Comparison of ENCODE assay signal across 14 cellular contexts in the genomic region with DNA sequence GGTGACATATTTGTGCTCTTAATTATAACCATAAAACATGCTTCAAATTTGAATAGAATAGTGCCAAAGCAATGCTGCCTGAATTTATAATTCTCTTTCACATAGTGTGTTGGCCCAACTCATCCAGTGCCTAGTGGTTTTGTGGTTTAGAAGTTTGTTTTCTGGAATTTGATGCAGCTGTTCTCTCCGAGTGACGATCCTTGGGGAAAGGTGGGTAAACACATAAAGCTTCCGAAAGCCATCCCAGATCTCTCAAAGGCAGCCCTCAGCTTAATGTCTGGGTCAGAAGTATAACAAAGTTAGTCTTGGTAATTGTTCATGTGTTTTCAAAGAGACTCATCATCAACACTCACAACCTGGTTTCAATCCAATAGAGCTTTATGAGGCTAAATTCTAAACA.
"Had no signal": no experiment of that assay in that cellular context is flagged by ENCODE, and none has a peak within 500 bp of the region (broad histone marks: within the 10 kb centered on the region; RNA-seq: fewer than 3 reads in every experiment).

No MANE protein-coding gene starts in this region.

- H3K4me1 Mint-ChIP-seq: activated CD4-positive, alpha-beta T cell treated with anti-CD3 and anti-CD28 coated beads, Interleukin-2, amount 10 ng/mL, durations not matched to agents 24 days and 14 days; naive thymus-derived CD4-positive, alpha-beta T cell had no signal

- FAIRE-seq: islet of Langerhans had no signal

- H3K27ac Mint-ChIP-seq: activated CD4-positive, alpha-beta T cell treated with anti-CD3 and anti-CD28 coated beads, Interleukin-2, amount 10 ng/mL, durations not matched to agents 24 days and 14 days; activated CD8-positive, alpha-beta T cell treated with anti-CD3 and anti-CD28 coated beads, Interleukin-2, amount 10 ng/mL, durations not matched to agents 7 days and 5 days; activated naive CD8-positive, alpha-beta T cell; naive thymus-derived CD4-positive, alpha-beta T cell had no signal

- DNase-seq: activated CD4-positive, alpha-beta T cell treated with anti-CD3 and anti-CD28 coated beads, Interleukin-2, amount 10 ng/mL, durations not matched to agents 24 days and 14 days; activated CD8-positive, alpha-beta memory T cell treated with anti-CD3 and anti-CD28 coated beads, Interleukin-2, amount 50 U/mL, for 4 hours; activated CD8-positive, alpha-beta T cell treated with anti-CD3 and anti-CD28 coated beads, Interleukin-2, amount 10 ng/mL, durations not matched to agents 7 days and 5 days; activated gamma-delta T cell treated with Interleukin-2 at 50 U/mL for 16 hours; activated T-cell treated with anti-CD3 and anti-CD28 coated beads, Interleukin-2, amount 50 U/mL, for 48 hours; naive thymus-derived CD4-positive, alpha-beta T cell; stimulated activated CD4-positive, alpha-beta T cell treated with anti-CD3 and anti-CD28 coated beads, Interleukin-4, amount 100 ng/mL, for 4 hours; stimulated activated CD8-positive, alpha-beta memory T cell treated with anti-CD3 and anti-CD28 coated beads, Interleukin-4, amount 100 ng/mL, for 48 hours; stimulated activated naive CD4-positive, alpha-beta T cell treated with Interleukin-2 at 50 U/mL for 16 hours; T-helper 2 cell; transverse colon had no signal

- H3K4me3 Mint-ChIP-seq: activated CD4-positive, alpha-beta T cell treated with anti-CD3 and anti-CD28 coated beads, Interleukin-2, amount 10 ng/mL, durations not matched to agents 24 days and 14 days; activated CD8-positive, alpha-beta T cell treated with anti-CD3 and anti-CD28 coated beads, Interleukin-2, amount 10 ng/mL, durations not matched to agents 7 days and 5 days; activated naive CD8-positive, alpha-beta T cell had no signal

- H3K27ac ChIP-seq: parathyroid adenoma, transverse colon had no signal

- ATAC-seq: activated CD8-positive, alpha-beta T cell treated with anti-CD3 and anti-CD28 coated beads, Interleukin-2, amount 10 ng/mL, durations not matched to agents 7 days and 5 days; naive thymus-derived CD4-positive, alpha-beta T cell had no signal

- H3K27me3 Mint-ChIP-seq: activated CD4-positive, alpha-beta T cell treated with anti-CD3 and anti-CD28 coated beads, Interleukin-2, amount 10 ng/mL, durations not matched to agents 24 days and 14 days; activated naive CD8-positive, alpha-beta T cell; naive thymus-derived CD4-positive, alpha-beta T cell had no signal
